In genomic region chr11:26700536-26701235, GRCh38 we compare ENCODE assay signal across 1 cellular context.
TF ChIP-seq lines count a peak whose summit lies in the region.

No MANE protein-coding gene starts in this region.

TF ChIP-seq in GM23338, 12 proteins besides CTCF, POLR2A, EP300 and RAD21 (continued from another document):
- TF ChIP-seq ZNF462 (CRISPR knock-in tag; IDR thresholded peaks at IDR 0.05) = no peak
- TF ChIP-seq EZH2phosphoT487 (IDR thresholded peaks at IDR 0.05; ENCODE audit: unreplicated experiment) = no peak
- no peak for TF ChIP-seq CREB1 (CRISPR knock-in tag; IDR thresholded peaks at IDR 0.05; ENCODE audit: low read depth)
- no peak for TF ChIP-seq JUNB (IDR thresholded peaks at IDR 0.05; ENCODE audit: unreplicated experiment)
- no peak for TF ChIP-seq ZNF331 (CRISPR knock-in tag; IDR thresholded peaks at IDR 0.05; ENCODE audit: low read depth)
TF ChIP-seq in GM23338: peak in this region for 0.
